16 cellular contexts compared by ENCODE assay signal in the genomic region with DNA sequence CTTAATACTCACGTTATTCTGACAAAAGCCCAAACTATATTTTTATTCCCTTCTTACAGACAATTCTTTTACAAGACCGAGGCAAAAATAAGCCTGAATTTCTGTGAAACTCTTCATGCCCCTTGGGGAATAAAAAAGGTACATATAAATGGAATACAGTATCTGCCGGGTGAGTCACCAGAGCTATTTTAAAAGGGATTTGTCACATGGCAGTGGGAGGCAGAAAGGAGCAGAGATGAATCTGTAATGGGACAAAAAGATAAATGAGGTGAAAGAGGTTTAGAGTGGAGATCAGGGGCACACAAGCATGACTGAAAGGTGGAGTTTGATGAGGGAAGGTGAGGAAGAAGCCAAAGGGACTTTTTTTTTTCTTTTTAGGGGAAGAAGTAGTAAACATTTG. TPM values are rescaled to one million over a fixed set of nuclear protein-coding genes. Genes with fewer than 3 reads are reported as not detected.
DNase-seq lines count a peak whose midpoint lies in the region; ATAC-seq and TF ChIP-seq lines count a peak whose summit lies in the region.
"Had no signal": no experiment of that assay in that cellular context is flagged by ENCODE, and none has a peak within 500 bp of the region (broad histone marks: within the 10 kb centered on the region; RNA-seq: fewer than 3 reads in every experiment).

No MANE protein-coding gene starts in this region.

- ATAC-seq in heart left ventricle (peak in 3 of 4 donors; percentile 61 to 81 (median 81)), foreskin keratinocyte (peak; percentile 56)
- no peak for ATAC-seq in stimulated activated naive CD8-positive, alpha-beta T cell treated with anti-CD3 and anti-CD28 coated beads, Interleukin-15, amount 100 ng/mL, for 72 hours
- ATAC-seq: left colon had no signal

- TF ChIP-seq CTCF in heart left ventricle (IDR thresholded peaks at IDR 0.05) = no peak
- no peak for TF ChIP-seq CTCF in left ventricle myocardium inferior (IDR thresholded peaks at IDR 0.05; ENCODE audit: borderline replicate concordance)
- TF ChIP-seq CTCF in foreskin keratinocyte (conservative IDR thresholded peaks at IDR 0.05) = no peak

- H3K4me1 ChIP-seq in heart left ventricle = peaks cover 0 to 14% (median 0%) of the 10 kb centered on the region in 12 donors
- H3K4me1 ChIP-seq in left ventricle myocardium inferior = peaks cover 14% of the 10 kb centered on the region
- no peaks in the 10 kb centered on the region for H3K4me1 ChIP-seq in foreskin keratinocyte

- H3K27ac ChIP-seq in heart left ventricle (peak overlapping the region in 4 of 12 donors; percentile 13 to 36 (median 23)), left ventricle myocardium inferior (replicated peaks) (no peak overlapping the region), foreskin keratinocyte (no peak overlapping the region)
- H3K27ac ChIP-seq: skin epidermis, thyroid gland had no signal

- intact Hi-C loops in heart left ventricle (cut with DNase I) = no loop called here
- intact Hi-C loops in left ventricle myocardium inferior (cut with micrococcal nuclease) = no loop called here

- no peaks in the 10 kb centered on the region for H3K9me3 ChIP-seq in heart left ventricle
- H3K9me3 ChIP-seq in left ventricle myocardium inferior (replicated peaks) = no peaks in the 10 kb centered on the region
- H3K9me3 ChIP-seq: thyroid gland had no signal

- H3K27me3 ChIP-seq in heart left ventricle (no peaks in the 10 kb centered on the region), left ventricle myocardium inferior (ENCODE audit: low read depth) (no peaks in the 10 kb centered on the region), foreskin keratinocyte (no peaks in the 10 kb centered on the region)
- H3K27me3 ChIP-seq: thyroid gland had no signal

- no peak for TF ChIP-seq POLR2A in heart left ventricle (IDR thresholded peaks at IDR 0.05)

- H3K27me3 Mint-ChIP-seq in stimulated activated naive CD8-positive, alpha-beta T cell treated with anti-CD3 and anti-CD28 coated beads, Interleukin-15, amount 100 ng/mL, for 72 hours = no peaks in the 10 kb centered on the region
- H3K27me3 Mint-ChIP-seq: activated naive CD4-positive, alpha-beta T cell treated with anti-CD3 and anti-CD28 coated beads, Interleukin-2, amount 50 U/mL, for 24 hours had no signal

- H3K27ac Mint-ChIP-seq in stimulated activated naive CD8-positive, alpha-beta T cell treated with anti-CD3 and anti-CD28 coated beads, Interleukin-15, amount 100 ng/mL, for 72 hours = no peak overlapping the region
- H3K27ac Mint-ChIP-seq: activated naive CD4-positive, alpha-beta T cell treated with anti-CD3 and anti-CD28 coated beads, Interleukin-2, amount 50 U/mL, for 24 hours had no signal

- no peak overlapping the region for H3K4me3 ChIP-seq in heart left ventricle
- no peak overlapping the region for H3K4me3 ChIP-seq in left ventricle myocardium inferior
- H3K4me3 ChIP-seq: skin epidermis, thyroid gland had no signal

- DNase-seq in heart left ventricle = no peak
- DNase-seq in left ventricle myocardium inferior = no peak
- peak; percentile 44 for DNase-seq in amniotic epithelial cell (ENCODE audit: low read depth)
- peak in 1 of 2 donors; percentile 29 for DNase-seq in foreskin keratinocyte
- DNase-seq in stimulated activated naive CD8-positive, alpha-beta T cell treated with anti-CD3 and anti-CD28 coated beads, Interleukin-15, amount 100 ng/mL, for 72 hours = no peak
- no peak for DNase-seq in NCI-H748 (lab: John Stamatoyannopoulos, UW; ENCODE audit: unreplicated experiment)
- no peak for DNase-seq in NCI-H82 treated with DMSO at 0.1 percent for 48 hours (lab: John Stamatoyannopoulos, UW; ENCODE audit: unreplicated experiment)
- no peak for DNase-seq in OCI-M1 (lab: John Stamatoyannopoulos, UW)
- DNase-seq: DMS79, glutamatergic neuron, left colon, NCI-H446, thyroid gland had no signal

- H3K36me3 ChIP-seq in heart left ventricle = no peaks in the 10 kb centered on the region
- no peaks in the 10 kb centered on the region for H3K36me3 ChIP-seq in left ventricle myocardium inferior
- H3K36me3 ChIP-seq: thyroid gland had no signal

- no peak overlapping the region for H3K4me3 Mint-ChIP-seq in stimulated activated naive CD8-positive, alpha-beta T cell treated with anti-CD3 and anti-CD28 coated beads, Interleukin-15, amount 100 ng/mL, for 72 hours
- H3K4me3 Mint-ChIP-seq: activated naive CD4-positive, alpha-beta T cell treated with anti-CD3 and anti-CD28 coated beads, Interleukin-2, amount 50 U/mL, for 24 hours had no signal

- H3K4me1 Mint-ChIP-seq in stimulated activated naive CD8-positive, alpha-beta T cell treated with anti-CD3 and anti-CD28 coated beads, Interleukin-15, amount 100 ng/mL, for 72 hours = no peaks in the 10 kb centered on the region
- H3K4me1 Mint-ChIP-seq: activated naive CD4-positive, alpha-beta T cell treated with anti-CD3 and anti-CD28 coated beads, Interleukin-2, amount 50 U/mL, for 24 hours had no signal

- H3K9me3 Mint-ChIP-seq in stimulated activated naive CD8-positive, alpha-beta T cell treated with anti-CD3 and anti-CD28 coated beads, Interleukin-15, amount 100 ng/mL, for 72 hours = peaks cover 11 to 14% of the 10 kb centered on the region in 2 donors
- H3K9me3 Mint-ChIP-seq: activated naive CD4-positive, alpha-beta T cell treated with anti-CD3 and anti-CD28 coated beads, Interleukin-2, amount 50 U/mL, for 24 hours had no signal

- 43 to 48% (median 45%) methylated on average over 3 of the region's 3 CpGs for WGBS in heart left ventricle, 4 donors

RNA-seq across cellular contexts. Expression of gene XCL1, which starts 8.8 kb away (rescaled TPM):
- total RNA-seq in heart left ventricle (1 to 10 TPM in 3 of 9 donors, under 1 TPM in 2, not detected in 4; 0.14 to 2.3 (median 1.1) TPM), left ventricle myocardium inferior (0.27 TPM), foreskin keratinocyte (not detected in 2 replicates)
- polyA plus RNA-seq in heart left ventricle (under 1 TPM in 1 of 2 donors, not detected in 1; 0.30 TPM), foreskin keratinocyte (not detected in 2 replicates)

RNA-seq across cellular contexts. Expression of gene XCL2, which starts 41.4 kb away (rescaled TPM):
- total RNA-seq in heart left ventricle (1 to 10 TPM in 2 of 9 donors, not detected in 7; 2.7 to 3.6 TPM), left ventricle myocardium inferior (0.58 TPM), foreskin keratinocyte (not detected in 2 replicates)
- polyA plus RNA-seq in heart left ventricle (not detected), foreskin keratinocyte (not detected in 2 replicates)
- total RNA-seq: thyroid gland had no signal
- polyA plus RNA-seq: neural cell had no signal
